ENCODE assay signal across 1 cellular context in genomic region chr6:111873178-111874029, GRCh38.
A peak's percentile ranks its signal among the peaks of the same experiment; 100 is the strongest.
TF ChIP-seq lines count a peak whose summit lies in the region.

TSS of gene FYN (minus strand) at chr6:111873452. CDS start at chr6:111720051, 153,401 bp downstream.

TF ChIP-seq in K562, 482 proteins besides CTCF, POLR2A, EP300 and RAD21 (continued from another document and continues in another):
- TF ChIP-seq ZBTB40 (IDR thresholded peaks at IDR 0.05) (no peak), ZBTB40 (CRISPR knock-in tag; IDR thresholded peaks at IDR 0.05) (no peak), FOS (IDR thresholded peaks at IDR 0.05; ENCODE audit: extremely low read depth, insufficient read length) (peak; percentile 95), ZNF232 (CRISPR knock-in tag; IDR thresholded peaks at IDR 0.05) (no peak), SRF (CRISPR knock-in tag; IDR thresholded peaks at IDR 0.05) (no peak), KDM2B (CRISPR knock-in tag; IDR thresholded peaks at IDR 0.05) (peak; percentile 70; the same call in 1 of the 2 replicates), ZEB2 (IDR thresholded peaks at IDR 0.05) (no peak), ZNF41 (CRISPR knock-in tag; conservative IDR thresholded peaks at IDR 0.05) (no peak), E2F4 (CRISPR knock-in tag; IDR thresholded peaks at IDR 0.05; ENCODE audit: low read depth) (no peak), LARP7 (IDR thresholded peaks at IDR 0.05) (0 out of 2 replicates have a peak, but pooled peaks have one; percentile 12), CHD2 (IDR thresholded peaks at IDR 0.05; ENCODE audit: low read depth, low read length) (peak; percentile 86), RBM14 (IDR thresholded peaks at IDR 0.05; ENCODE audit: borderline replicate concordance, insufficient read depth, low read depth, low read length) (no peak), WHSC1 (IDR thresholded peaks at IDR 0.05; ENCODE audit: low read length) (no peak), MTF1 (CRISPR knock-in tag; IDR thresholded peaks at IDR 0.05; ENCODE audit: borderline replicate concordance) (no peak), EZH2 (IDR thresholded peaks at IDR 0.05; ENCODE audit: borderline replicate concordance, low read depth, low read length) (no peak), PML (IDR thresholded peaks at IDR 0.05; ENCODE audit: low read length) (no peak), ATF1 (CRISPR knock-in tag; IDR thresholded peaks at IDR 0.05) (no peak), ATF1 (tag; IDR thresholded peaks at IDR 0.05) (peak; percentile 54), ZNF586 (CRISPR knock-in tag; conservative IDR thresholded peaks at IDR 0.05) (no peak), ZNF217 (CRISPR knock-in tag; IDR thresholded peaks at IDR 0.05) (no peak), STAT5A (IDR thresholded peaks at IDR 0.05; ENCODE audit: borderline replicate concordance, low read length) (no peak), HIVEP1 (CRISPR knock-in tag; IDR thresholded peaks at IDR 0.05) (no peak), ZNF780A (CRISPR knock-in tag; IDR thresholded peaks at IDR 0.05) (no peak), E4F1 (CRISPR knock-in tag; IDR thresholded peaks at IDR 0.05; ENCODE audit: borderline replicate concordance) (no peak), PHB (CRISPR knock-in tag; IDR thresholded peaks at IDR 0.05) (no peak), TEAD4 (IDR thresholded peaks at IDR 0.05; ENCODE audit: low read length) (no peak), TEAD4 (CRISPR knock-in tag; IDR thresholded peaks at IDR 0.05; ENCODE audit: borderline replicate concordance) (no peak), RERE (CRISPR knock-in tag; IDR thresholded peaks at IDR 0.05; ENCODE audit: borderline replicate concordance) (no peak), DPF2 (IDR thresholded peaks at IDR 0.05) (no peak), ELF2 (CRISPR knock-in tag; IDR thresholded peaks at IDR 0.05) (no peak), HDGF (IDR thresholded peaks at IDR 0.05) (no peak), THRAP3 (IDR thresholded peaks at IDR 0.05; ENCODE audit: borderline replicate concordance) (no peak), TRIM25 (IDR thresholded peaks at IDR 0.05; ENCODE audit: borderline replicate concordance) (no peak), XRCC5 (IDR thresholded peaks at IDR 0.05; ENCODE audit: low read depth, low read length) (no peak), POLR3A (IDR thresholded peaks at IDR 0.05; ENCODE audit: borderline replicate concordance, extremely low read depth, insufficient read depth, insufficient read length) (no peak), MIER1 (IDR thresholded peaks at IDR 0.05; ENCODE audit: low read depth) (no peak), NCOA6 (IDR thresholded peaks at IDR 0.05) (no peak), KHSRP (IDR thresholded peaks at IDR 0.05) (no peak), OTX1 (CRISPR knock-in tag; IDR thresholded peaks at IDR 0.05) (no peak), NKRF (IDR thresholded peaks at IDR 0.05; ENCODE audit: borderline replicate concordance) (no peak), MCM2 (IDR thresholded peaks at IDR 0.05; ENCODE audit: low read depth) (no peak), ARHGAP35 (IDR thresholded peaks at IDR 0.05; ENCODE audit: partially characterized antibody) (no peak), PKNOX1 (IDR thresholded peaks at IDR 0.05) (peak; percentile 100)
